16 cellular contexts compared by ENCODE assay signal in genomic region chr16:68992521-68992920, GRCh38.
DNase-seq lines count a peak whose midpoint lies in the region; ATAC-seq, FAIRE-seq and TF ChIP-seq lines count a peak whose summit lies in the region.
"Had no signal": no experiment of that assay in that cellular context is flagged by ENCODE, and none has a peak within 500 bp of the region (broad histone marks: within the 10 kb centered on the region; RNA-seq: fewer than 3 reads in every experiment).

No MANE protein-coding gene starts in this region.

- dilution Hi-C loops in keratinocyte (cut with MboI; ENCODE audit: extremely low pct_ligation_motif_present, low sequenced_read_pairs) = no loop called here

- ATAC-seq in stimulated activated naive CD8-positive, alpha-beta T cell treated with anti-CD3 and anti-CD28 coated beads, Interleukin-15, Interleukin-2, amounts not matched to agents 100 U/mL and 50 U/mL, for 24 hours = no peak
- ATAC-seq in stimulated activated memory B cell treated with anti-CD40 and anti-IgM and Interleukin-4, amounts not matched to agents 10 μg/mL and 1 μg/mL and 100 μg/mL, for 72 hours = no peak
- ATAC-seq: activated CD8-positive, alpha-beta memory T cell treated with anti-CD3 and anti-CD28 coated beads, Interleukin-2, amount 10 ng/mL, durations not matched to agents 7 days and 5 days had no signal

- no peaks in the 10 kb centered on the region for H3K27me3 ChIP-seq in keratinocyte (ENCODE audit: control insufficient read depth, extremely low read depth, insufficient read depth, low read length)
- H3K27me3 ChIP-seq: BLaER1, tibial nerve had no signal

- H3K36me3 Mint-ChIP-seq in stimulated activated memory B cell treated with anti-CD40 and anti-IgM and Interleukin-4, amounts not matched to agents 10 μg/mL and 1 μg/mL and 100 μg/mL, for 72 hours = peaks cover 49% of the 10 kb centered on the region

- H3K4me2 ChIP-seq in keratinocyte (ENCODE audit: control insufficient read depth, extremely low read depth, insufficient read depth, low read depth, low read length) = peak overlapping the region; percentile 29
- H3K4me2 ChIP-seq: BLaER1 had no signal

- peak overlapping the region; percentile 31 for H3K9ac ChIP-seq in keratinocyte (ENCODE audit: control insufficient read depth, extremely low read depth, insufficient read depth, low read length)
- H3K9ac ChIP-seq: BLaER1 had no signal

- H3K27me3 Mint-ChIP-seq in stimulated activated memory B cell treated with anti-CD40 and anti-IgM and Interleukin-4, amounts not matched to agents 10 μg/mL and 1 μg/mL and 100 μg/mL, for 72 hours = no peaks in the 10 kb centered on the region
- H3K27me3 Mint-ChIP-seq: activated CD8-positive, alpha-beta memory T cell treated with anti-CD3 and anti-CD28 coated beads, Interleukin-2, amount 10 ng/mL, durations not matched to agents 7 days and 5 days; activated naive CD8-positive, alpha-beta T cell treated with anti-CD3 and anti-CD28 coated beads, Interleukin-2, amount 10 ng/mL, durations not matched to agents 7 days and 5 days had no signal

- DNase-seq in AG08395 (ENCODE audit: low spot score) (peak; percentile 37), HS-27A (ENCODE audit: low read depth) (peak; percentile 45), astrocyte of the spinal cord (ENCODE audit: low read depth, low spot score) (peak; percentile 76), keratinocyte (ENCODE audit: low read depth, low spot score) (no peak), NCI-H524 (lab: John Stamatoyannopoulos, UW) (no peak)
- DNase-seq in activated CD4-positive, alpha-beta T cell treated with anti-CD3 and anti-CD28 coated beads for 48 hours = no peak
- no peak for DNase-seq in stimulated activated naive CD8-positive, alpha-beta T cell treated with anti-CD3 and anti-CD28 coated beads, Interleukin-15, Interleukin-2, amounts not matched to agents 100 U/mL and 50 U/mL, for 24 hours
- DNase-seq: activated CD8-positive, alpha-beta memory T cell treated with anti-CD3 and anti-CD28 coated beads, Interleukin-2, amount 10 ng/mL, durations not matched to agents 7 days and 5 days; activated naive CD8-positive, alpha-beta T cell treated with anti-CD3 and anti-CD28 coated beads, Interleukin-2, amount 10 ng/mL, durations not matched to agents 7 days and 5 days; effector memory CD4-positive, alpha-beta T cell; midbrain had no signal

- H3K4me1 ChIP-seq in keratinocyte (ENCODE audit: control insufficient read depth, extremely low read depth, insufficient read depth, low read length) = peaks cover 77% of the 10 kb centered on the region
- H3K4me1 ChIP-seq: BLaER1, prostate gland, tibial nerve had no signal

- in situ Hi-C loops in astrocyte of the spinal cord (cut with HindIII; ENCODE audit: low sequenced_read_pairs) = no loop called here

- H3K4me3 ChIP-seq in astrocyte of the spinal cord (ENCODE audit: low read depth, low read length) = no peak overlapping the region
- H3K4me3 ChIP-seq in keratinocyte (ENCODE audit: control insufficient read depth in 2 of 3, extremely low read depth in 1 of 3, insufficient read depth in 2 of 3, low read depth in 1 of 3, low read length in 3 of 3) = no peak overlapping the region
- H3K4me3 ChIP-seq: BLaER1, prostate gland, tibial nerve had no signal

- no peaks in the 10 kb centered on the region for H3K79me2 ChIP-seq in keratinocyte (ENCODE audit: control insufficient read depth, insufficient read depth, low read length)

- no peaks in the 10 kb centered on the region for H3K36me3 ChIP-seq in keratinocyte (ENCODE audit: control insufficient read depth in 2 of 2, extremely low read depth in 1 of 2, insufficient read depth in 2 of 2, low read length in 2 of 2)
- H3K36me3 ChIP-seq: BLaER1, prostate gland, tibial nerve had no signal

- no peak for TF ChIP-seq CTCF in astrocyte of the spinal cord (IDR thresholded peaks at IDR 0.05; ENCODE audit: low read depth, low read length)
- no peak for TF ChIP-seq CTCF in keratinocyte (optimal IDR thresholded peaks at IDR 0.05 in 1 of 3, IDR thresholded peaks at IDR 0.05 in 1 of 3, conservative IDR thresholded peaks at IDR 0.05 in 1 of 3; ENCODE audit: extremely low read depth in 1 of 3, insufficient read depth in 2 of 3, low read length in 3 of 3)

- no peaks in the 10 kb centered on the region for H3K9me1 ChIP-seq in keratinocyte (ENCODE audit: control insufficient read depth, extremely low read depth, insufficient read depth, low read length)

- H3K9me3 ChIP-seq in keratinocyte (ENCODE audit: control insufficient read depth, low read depth, low read length) = no peaks in the 10 kb centered on the region
- H3K9me3 ChIP-seq: BLaER1, prostate gland, tibial nerve had no signal

- H3K9me3 Mint-ChIP-seq in stimulated activated memory B cell treated with anti-CD40 and anti-IgM and Interleukin-4, amounts not matched to agents 10 μg/mL and 1 μg/mL and 100 μg/mL, for 72 hours = no peaks in the 10 kb centered on the region
- H3K9me3 Mint-ChIP-seq: activated naive CD8-positive, alpha-beta T cell treated with anti-CD3 and anti-CD28 coated beads, Interleukin-2, amount 10 ng/mL, durations not matched to agents 7 days and 5 days had no signal

- no peak overlapping the region for H3K4me3 Mint-ChIP-seq in stimulated activated memory B cell treated with anti-CD40 and anti-IgM and Interleukin-4, amounts not matched to agents 10 μg/mL and 1 μg/mL and 100 μg/mL, for 72 hours
- H3K4me3 Mint-ChIP-seq: activated CD8-positive, alpha-beta memory T cell treated with anti-CD3 and anti-CD28 coated beads, Interleukin-2, amount 10 ng/mL, durations not matched to agents 7 days and 5 days; activated naive CD8-positive, alpha-beta T cell treated with anti-CD3 and anti-CD28 coated beads, Interleukin-2, amount 10 ng/mL, durations not matched to agents 7 days and 5 days had no signal

- FAIRE-seq in keratinocyte (lab: Jason Lieb, UNC) = peak; percentile 34
- FAIRE-seq: H1 had no signal

- no peaks in the 10 kb centered on the region for H3K4me1 Mint-ChIP-seq in stimulated activated memory B cell treated with anti-CD40 and anti-IgM and Interleukin-4, amounts not matched to agents 10 μg/mL and 1 μg/mL and 100 μg/mL, for 72 hours
- H3K4me1 Mint-ChIP-seq: activated CD8-positive, alpha-beta memory T cell treated with anti-CD3 and anti-CD28 coated beads, Interleukin-2, amount 10 ng/mL, durations not matched to agents 7 days and 5 days had no signal

- H2AFZ ChIP-seq in keratinocyte (ENCODE audit: control insufficient read depth, low read length) = no peak overlapping the region

- peak overlapping the region; percentile 80 for H3K27ac ChIP-seq in keratinocyte (ENCODE audit: control insufficient read depth, insufficient read depth, low read length)
- H3K27ac ChIP-seq: BLaER1, prostate gland, tibial nerve had no signal

- H3K27ac Mint-ChIP-seq in stimulated activated memory B cell treated with anti-CD40 and anti-IgM and Interleukin-4, amounts not matched to agents 10 μg/mL and 1 μg/mL and 100 μg/mL, for 72 hours = no peak overlapping the region
- H3K27ac Mint-ChIP-seq: activated CD8-positive, alpha-beta memory T cell treated with anti-CD3 and anti-CD28 coated beads, Interleukin-2, amount 10 ng/mL, durations not matched to agents 7 days and 5 days; activated naive CD8-positive, alpha-beta T cell treated with anti-CD3 and anti-CD28 coated beads, Interleukin-2, amount 10 ng/mL, durations not matched to agents 7 days and 5 days had no signal

- no peaks in the 10 kb centered on the region for H4K20me1 ChIP-seq in keratinocyte (ENCODE audit: control insufficient read depth, extremely low read depth, insufficient read depth, low read length)
- H4K20me1 ChIP-seq: BLaER1 had no signal

Comparison
In these comparisons a context has a peak if more than half of its experiments do, and no peak if none do; other contexts are left out.
1. DNase-seq: peak in AG08395 (single experiment), HS-27A (single experiment) and astrocyte of the spinal cord (single experiment); none in keratinocyte (single experiment), NCI-H524 (0 of 2), activated CD4-positive, alpha-beta T cell treated with anti-CD3 and anti-CD28 coated beads for 48 hours (single experiment) and stimulated activated naive CD8-positive, alpha-beta T cell treated with anti-CD3 and anti-CD28 coated beads, Interleukin-15, Interleukin-2, amounts not matched to agents 100 U/mL and 50 U/mL, for 24 hours (single experiment).